In the genomic region with DNA sequence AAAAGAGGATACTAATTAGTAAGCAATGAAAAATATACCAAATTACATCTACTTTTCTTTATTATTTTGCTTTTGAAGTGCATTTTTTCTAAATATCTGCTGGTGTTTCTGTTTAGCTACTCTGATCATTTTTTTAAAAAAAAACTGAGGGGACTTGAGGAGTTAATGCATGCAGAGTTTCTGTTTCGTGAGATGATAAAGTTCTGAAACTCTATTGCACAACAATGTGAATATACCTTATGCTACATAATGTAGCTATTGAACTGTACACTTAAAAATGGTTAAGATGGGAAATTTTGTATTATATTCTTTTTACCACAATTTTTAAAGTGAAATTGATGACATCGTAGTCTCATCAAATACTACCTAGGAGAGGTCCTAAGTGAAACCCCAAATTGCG, we compare ENCODE assay signal across 31 cellular contexts.
"Had no signal": no experiment of that assay in that cellular context is flagged by ENCODE, and none has a peak within 500 bp of the region (broad histone marks: within the 10 kb centered on the region; RNA-seq: fewer than 3 reads in every experiment).

No MANE protein-coding gene starts in this region.

- H2AFZ ChIP-seq: hepatocyte, parathyroid adenoma had no signal

- H3K27me3 Mint-ChIP-seq: memory B cell, progenitor cell of endocrine pancreas had no signal

- H3K9me3 Mint-ChIP-seq: dendritic cell treated with granulocyte-macrophage colony-stimulating factor and Interleukin-4, amounts not matched to agents 40 ng/mL and 50 ng/mL, for 4 days; natural killer cell treated with Interleukin-12 subunit alpha and Interleukin-12 subunit beta and Interleukin-15 and Interleukin-18, amount 100 ng/mL, for 72 hours; stimulated activated naive CD8-positive, alpha-beta T cell treated with anti-CD3 and anti-CD28 coated beads, Interleukin-15, amount 100 ng/mL, for 72 hours had no signal

- H3K79me2 ChIP-seq: hepatocyte, parathyroid adenoma had no signal

- H3K4me3 Mint-ChIP-seq: dendritic cell treated with granulocyte-macrophage colony-stimulating factor and Interleukin-4, amounts not matched to agents 40 ng/mL and 50 ng/mL, for 4 days; memory B cell; mesothelial cell of epicardium; naive B cell; natural killer cell treated with Interleukin-12 subunit alpha and Interleukin-12 subunit beta and Interleukin-15 and Interleukin-18, amount 100 ng/mL, for 72 hours; neural crest cell; stimulated activated naive CD8-positive, alpha-beta T cell treated with anti-CD3 and anti-CD28 coated beads, Interleukin-15, amount 100 ng/mL, for 72 hours had no signal

- H3K27me3 ChIP-seq: esophagus muscularis mucosa, foreskin keratinocyte, gastroesophageal sphincter, heart left ventricle, hepatocyte, suprapubic skin, transverse colon, upper lobe of right lung, uterus had no signal

- H3K27ac Mint-ChIP-seq: dendritic cell treated with granulocyte-macrophage colony-stimulating factor and Interleukin-4, amounts not matched to agents 40 ng/mL and 50 ng/mL, for 4 days; memory B cell; mesothelial cell of epicardium; naive B cell; natural killer cell treated with Interleukin-12 subunit alpha and Interleukin-12 subunit beta and Interleukin-15 and Interleukin-18, amount 100 ng/mL, for 72 hours; progenitor cell of endocrine pancreas; stimulated activated naive CD8-positive, alpha-beta T cell treated with anti-CD3 and anti-CD28 coated beads, Interleukin-15, amount 100 ng/mL, for 72 hours had no signal

- FAIRE-seq: endothelial cell of umbilical vein, kidney had no signal

- DNase-seq: effector memory CD4-positive, alpha-beta T cell; foreskin keratinocyte; heart left ventricle; kidney; mucosa of descending colon; naive B cell; stimulated activated CD4-positive, alpha-beta T cell treated with anti-CD3 and anti-CD28 coated beads, Interleukin-12 subunit alpha, Interleukin-12 subunit beta, amount 100 ng/mL, for 4 hours; stimulated activated CD4-positive, alpha-beta T cell treated with anti-CD3 and anti-CD28 coated beads, Interleukin-1b, Interleukin-23, amount 100 ng/mL, for 48 hours; stimulated activated CD4-positive, alpha-beta T cell treated with anti-CD3 and anti-CD28 coated beads, Interleukin-4, amount 100 ng/mL, for 1 hour; stimulated activated CD8-positive, alpha-beta memory T cell treated with anti-CD3 and anti-CD28 coated beads, Interleukin-4, amount 100 ng/mL, for 48 hours; stimulated activated naive CD4-positive, alpha-beta T cell; stimulated activated naive CD8-positive, alpha-beta T cell treated with anti-CD3 and anti-CD28 coated beads, Interleukin-15, amount 100 ng/mL, for 72 hours; transverse colon; upper lobe of right lung; uterus had no signal

- H3K36me3 ChIP-seq: esophagus muscularis mucosa, gastroesophageal sphincter, heart left ventricle, suprapubic skin, transverse colon, upper lobe of right lung, uterus had no signal

- H3K27ac ChIP-seq: esophagus muscularis mucosa, foreskin keratinocyte, gastroesophageal sphincter, heart left ventricle, hepatocyte, parathyroid adenoma, suprapubic skin, transverse colon, upper lobe of right lung, uterus had no signal

- H3K9me3 ChIP-seq: esophagus muscularis mucosa, gastroesophageal sphincter, mucosa of descending colon, suprapubic skin, transverse colon, upper lobe of right lung, uterus had no signal

- H3K4me2 ChIP-seq: hepatocyte, smooth muscle cell had no signal

- ATAC-seq: foreskin keratinocyte; gastroesophageal sphincter; heart left ventricle; left lobe of liver; mucosa of descending colon; natural killer cell treated with Interleukin-12 subunit alpha and Interleukin-12 subunit beta and Interleukin-15 and Interleukin-18, amount 100 ng/mL, for 72 hours; sciatic nerve; stimulated activated naive CD8-positive, alpha-beta T cell treated with anti-CD3 and anti-CD28 coated beads, Interleukin-15, amount 100 ng/mL, for 72 hours; upper lobe of right lung had no signal

- H3K9ac ChIP-seq: parathyroid adenoma had no signal

- H3K36me3 Mint-ChIP-seq: memory B cell; natural killer cell treated with Interleukin-12 subunit alpha and Interleukin-12 subunit beta and Interleukin-15 and Interleukin-18, amount 100 ng/mL, for 72 hours had no signal

- H3K4me3 ChIP-seq: esophagus muscularis mucosa, gastroesophageal sphincter, heart left ventricle, hepatocyte, lung, mucosa of descending colon, smooth muscle cell, suprapubic skin, transverse colon, upper lobe of right lung, uterus had no signal

- H3K4me1 ChIP-seq: esophagus muscularis mucosa, foreskin keratinocyte, gastroesophageal sphincter, heart left ventricle, parathyroid adenoma, suprapubic skin, transverse colon, upper lobe of right lung, uterus had no signal

- H3K4me1 Mint-ChIP-seq: memory B cell; mesothelial cell of epicardium; naive B cell; stimulated activated naive CD8-positive, alpha-beta T cell treated with anti-CD3 and anti-CD28 coated beads, Interleukin-15, amount 100 ng/mL, for 72 hours had no signal
